Comparison of ENCODE assay signal across 9 cellular contexts in the genomic region with DNA sequence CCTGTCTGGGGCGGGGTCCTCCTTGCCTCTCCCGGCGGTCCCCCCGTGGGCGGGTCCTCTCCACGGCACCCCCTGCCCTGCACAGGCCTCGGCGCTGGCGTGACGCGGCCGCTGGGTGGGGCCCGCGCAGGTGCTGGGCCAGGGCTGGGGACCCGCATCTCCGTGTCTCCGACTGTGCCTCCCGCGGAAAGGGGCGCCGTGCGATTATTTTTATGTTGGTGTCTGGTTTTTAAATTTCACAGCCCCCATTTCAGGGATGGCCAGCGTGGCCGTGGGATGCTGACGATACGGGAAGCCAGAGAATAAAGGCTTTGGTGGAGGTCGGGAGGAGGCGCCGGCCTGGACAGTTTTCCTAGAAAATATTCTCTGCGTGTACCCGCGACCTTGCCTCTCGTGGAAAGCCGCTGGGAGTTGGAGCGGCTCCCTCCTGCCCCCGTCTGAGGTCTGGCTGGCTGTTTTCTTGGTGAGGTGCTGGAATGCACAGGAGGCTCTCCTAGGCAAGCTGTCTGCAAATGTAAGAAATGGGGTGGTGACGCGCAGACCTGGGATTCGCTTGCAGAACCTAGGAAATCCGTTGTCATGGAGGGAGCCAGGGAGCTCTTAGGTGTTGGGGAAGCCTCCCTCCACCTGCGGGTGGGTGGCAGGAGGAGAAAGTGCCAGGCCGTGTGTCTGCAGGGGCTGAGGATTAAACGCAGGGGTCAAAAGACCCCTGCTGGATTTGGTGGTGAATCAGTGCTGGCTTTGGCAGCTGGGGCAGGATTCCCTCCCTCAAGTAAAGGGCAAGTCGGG. TPM values are rescaled to one million over a fixed set of nuclear protein-coding genes. Genes with fewer than 3 reads are reported as not detected.
A peak's percentile ranks its signal among the peaks of the same experiment; 100 is the strongest.
DNase-seq lines count a peak whose midpoint lies in the region; ATAC-seq and TF ChIP-seq lines count a peak whose summit lies in the region.
"Had no signal": no experiment of that assay in that cellular context is flagged by ENCODE, and none has a peak within 500 bp of the region (broad histone marks: within the 10 kb centered on the region; RNA-seq: fewer than 3 reads in every experiment).

No MANE protein-coding gene starts in this region.

- peak overlapping the region in 5 of 7 donors; percentile 3 to 50 (median 27) for H3K4me3 Mint-ChIP-seq in CD8-positive, alpha-beta memory T cell

- no CpG with 5 or more reads among the region's 44 CpGs for WGBS in trophoblast cell (ENCODE audit: extremely low coverage, insufficient coverage, insufficient read length)

- peak; percentile 91 for ATAC-seq in left ventricle myocardium superior
- ATAC-seq in GM19324 (IDR thresholded peaks at IDR 0.05; ENCODE audit: low FRiP score, unreplicated experiment) = no peak
- no peak for ATAC-seq in HG03039 (IDR thresholded peaks at IDR 0.05; ENCODE audit: unreplicated experiment)
- ATAC-seq in GM18519 (IDR thresholded peaks at IDR 0.05; ENCODE audit: low FRiP score, unreplicated experiment) = no peak

- no peaks in the 10 kb centered on the region for H3K36me3 ChIP-seq in CD8-positive, alpha-beta memory T cell (ENCODE audit: insufficient read depth, low read length)
- no peaks in the 10 kb centered on the region for H3K36me3 ChIP-seq in trophoblast cell (ENCODE audit: control insufficient read depth in 1 of 2, insufficient read depth in 2 of 2, low read length in 2 of 2)

- no peak overlapping the region for H3K9ac ChIP-seq in trophoblast cell (ENCODE audit: low read length)

- no peak for DNase-seq in CD8-positive, alpha-beta memory T cell
- DNase-seq in left ventricle myocardium superior = peak; percentile 57
- DNase-seq in trophoblast cell = no peak
- no peak for DNase-seq in GDM1 (lab: John Stamatoyannopoulos, UW)
- DNase-seq: stimulated activated naive CD4-positive, alpha-beta T cell had no signal

- no peaks in the 10 kb centered on the region for H3K4me1 ChIP-seq in CD8-positive, alpha-beta memory T cell (ENCODE audit: insufficient read depth, low read length)
- H3K4me1 ChIP-seq in trophoblast cell (ENCODE audit: control insufficient read depth in 1 of 2, insufficient read depth in 2 of 2, low read length in 2 of 2) = peaks cover 6 to 9% of the 10 kb centered on the region in 2 experiments

- intact Hi-C loops in left ventricle myocardium superior (cut with micrococcal nuclease) = no loop called here

- no peak overlapping the region for H3K4ac ChIP-seq in trophoblast cell (ENCODE audit: low read depth, low read length)

- no peaks in the 10 kb centered on the region for H3K79me2 ChIP-seq in trophoblast cell (ENCODE audit: control insufficient read depth, insufficient read depth, low read length, poor library complexity)

- H4K8ac ChIP-seq in trophoblast cell (ENCODE audit: low read depth, low read length) = no peak overlapping the region

- no peak overlapping the region for H2BK120ac ChIP-seq in trophoblast cell (ENCODE audit: insufficient read depth, low read length, poor library complexity)

- H3K18ac ChIP-seq in trophoblast cell (ENCODE audit: low read length) = no peak overlapping the region

- peak; percentile 38; the same call in 1 of the 2 replicates for TF ChIP-seq CTCF in VCaP (conservative IDR thresholded peaks at IDR 0.05)

- POLR2A ChIA-PET in CD8-positive, alpha-beta memory T cell (lab: Charles Lee) = no interaction called here

- no peak overlapping the region for H2BK5ac ChIP-seq in trophoblast cell (ENCODE audit: low read depth, low read length, poor library complexity)

- no peaks in the 10 kb centered on the region for H3K9me3 Mint-ChIP-seq in CD8-positive, alpha-beta memory T cell

- H3K4me3 ChIP-seq in CD8-positive, alpha-beta memory T cell (ENCODE audit: low read length) = no peak overlapping the region
- H3K4me3 ChIP-seq in trophoblast cell (ENCODE audit: low read depth, low read length) = peak overlapping the region; percentile 25

- no peak overlapping the region for H4K91ac ChIP-seq in trophoblast cell (ENCODE audit: low read depth, low read length)

- no peak overlapping the region for H3K14ac ChIP-seq in trophoblast cell (ENCODE audit: low read length)

- no peaks in the 10 kb centered on the region for H3K9me3 ChIP-seq in CD8-positive, alpha-beta memory T cell (ENCODE audit: low read length)
- peaks cover 7% of the 10 kb centered on the region for H3K9me3 ChIP-seq in trophoblast cell (ENCODE audit: insufficient read depth, low read depth, low read length)

- H3K27me3 ChIP-seq in CD8-positive, alpha-beta memory T cell (ENCODE audit: insufficient read depth, low read length, poor library complexity, severe bottlenecking) = peaks cover 10% of the 10 kb centered on the region
- H3K27me3 ChIP-seq in trophoblast cell (ENCODE audit: insufficient read depth, low read length) = peaks cover 33% of the 10 kb centered on the region

- H2AFZ ChIP-seq in trophoblast cell (ENCODE audit: insufficient read depth, low read length, poor library complexity) = no peak overlapping the region

- no peak overlapping the region for H3K23ac ChIP-seq in trophoblast cell (ENCODE audit: low read length)

- CTCF ChIA-PET in CD8-positive, alpha-beta memory T cell (lab: Charles Lee) = no interaction called here

- peaks cover 3 to 16% (median 8%) of the 10 kb centered on the region in 3 donors for H3K4me1 Mint-ChIP-seq in CD8-positive, alpha-beta memory T cell

- no peak overlapping the region for H3K27ac ChIP-seq in CD8-positive, alpha-beta memory T cell (ENCODE audit: low read depth, low read length)
- H3K27ac ChIP-seq in VCaP (peak overlapping the region; percentile 84), trophoblast cell (ENCODE audit: low read depth, low read length) (no peak overlapping the region)

- no peaks in the 10 kb centered on the region for H3K36me3 Mint-ChIP-seq in CD8-positive, alpha-beta memory T cell

- H3K4me2 ChIP-seq in trophoblast cell (ENCODE audit: low read length) = peak overlapping the region; percentile 75

- H3K27me3 Mint-ChIP-seq in CD8-positive, alpha-beta memory T cell = peaks cover 55 to 61% of the 10 kb centered on the region in 2 donors

- H3K27ac Mint-ChIP-seq in CD8-positive, alpha-beta memory T cell = no peak overlapping the region

- H2BK12ac ChIP-seq in trophoblast cell (ENCODE audit: low read length) = no peak overlapping the region

- no peak overlapping the region for H4K12ac ChIP-seq in trophoblast cell (ENCODE audit: low read depth, low read length)

- H3K79me1 ChIP-seq in trophoblast cell (ENCODE audit: low read length) = no peaks in the 10 kb centered on the region

- no peak overlapping the region for H2AK5ac ChIP-seq in trophoblast cell (ENCODE audit: low read length)

RNA-seq across cellular contexts. Expression of gene JAKMIP3, which starts 28.7 kb away (rescaled TPM):
- under 1 TPM; 0.09 to 0.13 TPM for total RNA-seq in CD8-positive, alpha-beta memory T cell
- polyA plus RNA-seq in CD8-positive, alpha-beta memory T cell = not detected
- 2.0 TPM for total RNA-seq in left ventricle myocardium superior
- polyA plus RNA-seq in trophoblast cell (2013) = 0.10 TPM in 2 replicates

RNA-seq across cellular contexts. Expression of gene BNIP3, which starts 55.4 kb away (rescaled TPM):
- total RNA-seq in CD8-positive, alpha-beta memory T cell = 10 to 100 TPM; 39.8 to 40.7 TPM
- 26.3 TPM for polyA plus RNA-seq in CD8-positive, alpha-beta memory T cell
- 142 TPM for total RNA-seq in left ventricle myocardium superior
- polyA plus RNA-seq in trophoblast cell (2013) = 237 and 248 TPM in 2 replicates
